In the genomic region with DNA sequence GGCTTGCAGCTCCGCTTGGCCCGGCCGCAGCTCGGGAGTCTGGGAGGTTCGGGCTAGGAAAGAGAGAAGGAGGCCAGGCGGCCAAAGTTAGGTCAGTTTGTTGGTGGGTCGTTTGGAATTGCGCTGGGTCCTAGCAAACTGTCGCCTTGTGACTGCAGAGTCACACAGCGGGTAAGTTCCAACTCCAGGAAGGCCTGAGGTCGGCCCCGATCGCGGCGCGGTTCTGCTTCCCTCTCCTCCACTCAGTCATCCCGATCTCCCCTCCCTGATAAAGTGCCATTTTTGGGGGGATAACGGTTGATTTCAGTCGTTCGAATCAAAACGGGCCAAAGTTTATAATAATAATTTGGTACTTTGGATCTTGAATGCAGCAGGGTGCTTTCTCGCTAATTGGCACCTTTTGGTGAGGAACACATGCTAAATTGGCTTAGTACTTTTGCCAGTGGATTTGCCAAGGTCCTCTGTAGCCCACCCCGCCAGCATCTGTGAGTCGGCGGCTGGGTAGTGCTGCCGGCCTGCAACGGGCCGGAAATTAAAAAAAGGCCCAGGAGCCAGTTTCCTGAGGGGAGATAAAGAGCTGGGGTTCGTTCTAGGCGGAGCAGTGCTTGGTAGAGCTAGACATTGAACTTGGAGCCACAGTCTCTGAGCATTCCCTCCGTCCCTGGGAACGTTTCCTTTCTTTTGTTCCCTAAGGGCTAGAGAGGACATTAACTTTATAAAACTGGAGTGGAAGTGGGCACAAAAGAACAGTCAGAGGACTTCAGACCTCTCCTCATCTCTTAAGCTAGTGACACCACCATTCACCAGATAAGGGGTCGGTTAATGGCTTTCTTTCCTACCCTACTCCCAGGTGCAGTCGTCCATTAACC, we compare ENCODE assay signal across 2 cellular contexts.
TF ChIP-seq lines count a peak whose summit lies in the region.

No MANE protein-coding gene starts in this region.

TF ChIP-seq in PFSK-1, 5 proteins besides CTCF, POLR2A, EP300 and RAD21 (continued from another document):
- TF ChIP-seq, protein P1, sequence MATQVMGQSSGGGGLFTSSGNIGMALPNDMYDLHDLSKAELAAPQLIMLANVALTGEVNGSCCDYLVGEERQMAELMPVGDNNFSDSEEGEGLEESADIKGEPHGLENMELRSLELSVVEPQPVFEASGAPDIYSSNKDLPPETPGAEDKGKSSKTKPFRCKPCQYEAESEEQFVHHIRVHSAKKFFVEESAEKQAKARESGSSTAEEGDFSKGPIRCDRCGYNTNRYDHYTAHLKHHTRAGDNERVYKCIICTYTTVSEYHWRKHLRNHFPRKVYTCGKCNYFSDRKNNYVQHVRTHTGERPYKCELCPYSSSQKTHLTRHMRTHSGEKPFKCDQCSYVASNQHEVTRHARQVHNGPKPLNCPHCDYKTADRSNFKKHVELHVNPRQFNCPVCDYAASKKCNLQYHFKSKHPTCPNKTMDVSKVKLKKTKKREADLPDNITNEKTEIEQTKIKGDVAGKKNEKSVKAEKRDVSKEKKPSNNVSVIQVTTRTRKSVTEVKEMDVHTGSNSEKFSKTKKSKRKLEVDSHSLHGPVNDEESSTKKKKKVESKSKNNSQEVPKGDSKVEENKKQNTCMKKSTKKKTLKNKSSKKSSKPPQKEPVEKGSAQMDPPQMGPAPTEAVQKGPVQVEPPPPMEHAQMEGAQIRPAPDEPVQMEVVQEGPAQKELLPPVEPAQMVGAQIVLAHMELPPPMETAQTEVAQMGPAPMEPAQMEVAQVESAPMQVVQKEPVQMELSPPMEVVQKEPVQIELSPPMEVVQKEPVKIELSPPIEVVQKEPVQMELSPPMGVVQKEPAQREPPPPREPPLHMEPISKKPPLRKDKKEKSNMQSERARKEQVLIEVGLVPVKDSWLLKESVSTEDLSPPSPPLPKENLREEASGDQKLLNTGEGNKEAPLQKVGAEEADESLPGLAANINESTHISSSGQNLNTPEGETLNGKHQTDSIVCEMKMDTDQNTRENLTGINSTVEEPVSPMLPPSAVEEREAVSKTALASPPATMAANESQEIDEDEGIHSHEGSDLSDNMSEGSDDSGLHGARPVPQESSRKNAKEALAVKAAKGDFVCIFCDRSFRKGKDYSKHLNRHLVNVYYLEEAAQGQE (IDR thresholded peaks at IDR 0.05; ENCODE audit: insufficient read depth in 1 of 2, low read depth in 2 of 2, low read length in 2 of 2): no peak

TF ChIP-seq in K562, 482 proteins besides CTCF, POLR2A, EP300 and RAD21 (continued from another document and continues in another):
- TF ChIP-seq, protein P2, sequence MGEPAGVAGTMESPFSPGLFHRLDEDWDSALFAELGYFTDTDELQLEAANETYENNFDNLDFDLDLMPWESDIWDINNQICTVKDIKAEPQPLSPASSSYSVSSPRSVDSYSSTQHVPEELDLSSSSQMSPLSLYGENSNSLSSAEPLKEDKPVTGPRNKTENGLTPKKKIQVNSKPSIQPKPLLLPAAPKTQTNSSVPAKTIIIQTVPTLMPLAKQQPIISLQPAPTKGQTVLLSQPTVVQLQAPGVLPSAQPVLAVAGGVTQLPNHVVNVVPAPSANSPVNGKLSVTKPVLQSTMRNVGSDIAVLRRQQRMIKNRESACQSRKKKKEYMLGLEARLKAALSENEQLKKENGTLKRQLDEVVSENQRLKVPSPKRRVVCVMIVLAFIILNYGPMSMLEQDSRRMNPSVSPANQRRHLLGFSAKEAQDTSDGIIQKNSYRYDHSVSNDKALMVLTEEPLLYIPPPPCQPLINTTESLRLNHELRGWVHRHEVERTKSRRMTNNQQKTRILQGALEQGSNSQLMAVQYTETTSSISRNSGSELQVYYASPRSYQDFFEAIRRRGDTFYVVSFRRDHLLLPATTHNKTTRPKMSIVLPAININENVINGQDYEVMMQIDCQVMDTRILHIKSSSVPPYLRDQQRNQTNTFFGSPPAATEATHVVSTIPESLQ (CRISPR knock-in tag; IDR thresholded peaks at IDR 0.05): no peak
- TF ChIP-seq CAMTA2 (CRISPR knock-in tag; conservative IDR thresholded peaks at IDR 0.05) (no peak), CEBPB (tag; IDR thresholded peaks at IDR 0.05) (no peak), EZH2 (IDR thresholded peaks at IDR 0.05; ENCODE audit: borderline replicate concordance, low read depth, low read length) (no peak), DIDO1 (tag; IDR thresholded peaks at IDR 0.05; ENCODE audit: low read depth) (no peak), ZNF133 (CRISPR knock-in tag; IDR thresholded peaks at IDR 0.05) (peak; percentile 60; the same call in 1 of the 2 replicates), ZFPM2 (CRISPR knock-in tag; IDR thresholded peaks at IDR 0.05) (peak; percentile 92; the same call in 1 of the 2 replicates), SOX6 (IDR thresholded peaks at IDR 0.05) (no peak), ZNF384 (IDR thresholded peaks at IDR 0.05; ENCODE audit: low read depth, low read length) (peak; percentile 33; the same call in 1 of the 2 replicates), MYNN (IDR thresholded peaks at IDR 0.05) (no peak), MYNN (CRISPR knock-in tag; IDR thresholded peaks at IDR 0.05) (no peak), ZKSCAN1 (IDR thresholded peaks at IDR 0.05; ENCODE audit: low read depth, low read length) (no peak), NR1H2 (CRISPR knock-in tag; IDR thresholded peaks at IDR 0.05) (no peak), ZNF12 (CRISPR knock-in tag; IDR thresholded peaks at IDR 0.05) (no peak), HDAC6 (IDR thresholded peaks at IDR 0.05; ENCODE audit: low read depth, low read length) (0 out of 2 replicates have a peak, but pooled peaks have one; percentile 32), ZNF561 (CRISPR knock-in tag; conservative IDR thresholded peaks at IDR 0.05) (peak; percentile 13; the same call in 1 of the 2 replicates), POLR2AphosphoS2 (IDR thresholded peaks at IDR 0.05; ENCODE audit: low read length) (0 out of 2 replicates have a peak, but pooled peaks have one; percentile 63), ILF3 (IDR thresholded peaks at IDR 0.05; ENCODE audit: borderline replicate concordance) (no peak), L3MBTL2 (IDR thresholded peaks at IDR 0.05) (no peak), MYC (IDR thresholded peaks at IDR 0.05; ENCODE audit: low read depth, low read length) (peak; percentile 37), MYC (CRISPR knock-in tag; IDR thresholded peaks at IDR 0.05; ENCODE audit: borderline replicate concordance, low read depth) (no peak), RB1 (IDR thresholded peaks at IDR 0.05; ENCODE audit: low read depth) (no peak), HCFC1 (IDR thresholded peaks at IDR 0.05; ENCODE audit: low read depth, low read length) (peak; percentile 8), BCL6 (CRISPR knock-in tag; IDR thresholded peaks at IDR 0.05) (0 out of 2 replicates have a peak, but pooled peaks have one; percentile 4), IRF2 (CRISPR knock-in tag; IDR thresholded peaks at IDR 0.05) (no peak), BCOR (IDR thresholded peaks at IDR 0.05) (no peak), ZNF780A (CRISPR knock-in tag; IDR thresholded peaks at IDR 0.05) (no peak), PHF8 (IDR thresholded peaks at IDR 0.05; ENCODE audit: borderline replicate concordance, low read length) (peak; percentile 56), FOSL1 (tag; conservative IDR thresholded peaks at IDR 0.05) (no peak)
- TF ChIP-seq, protein P3, sequence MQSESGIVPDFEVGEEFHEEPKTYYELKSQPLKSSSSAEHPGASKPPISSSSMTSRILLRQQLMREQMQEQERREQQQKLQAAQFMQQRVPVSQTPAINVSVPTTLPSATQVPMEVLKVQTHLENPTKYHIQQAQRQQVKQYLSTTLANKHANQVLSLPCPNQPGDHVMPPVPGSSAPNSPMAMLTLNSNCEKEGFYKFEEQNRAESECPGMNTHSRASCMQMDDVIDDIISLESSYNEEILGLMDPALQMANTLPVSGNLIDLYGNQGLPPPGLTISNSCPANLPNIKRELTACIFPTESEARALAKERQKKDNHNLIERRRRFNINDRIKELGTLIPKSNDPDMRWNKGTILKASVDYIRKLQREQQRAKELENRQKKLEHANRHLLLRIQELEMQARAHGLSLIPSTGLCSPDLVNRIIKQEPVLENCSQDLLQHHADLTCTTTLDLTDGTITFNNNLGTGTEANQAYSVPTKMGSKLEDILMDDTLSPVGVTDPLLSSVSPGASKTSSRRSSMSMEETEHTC (IDR thresholded peaks at IDR 0.05): no peak
- TF ChIP-seq, protein P4, sequence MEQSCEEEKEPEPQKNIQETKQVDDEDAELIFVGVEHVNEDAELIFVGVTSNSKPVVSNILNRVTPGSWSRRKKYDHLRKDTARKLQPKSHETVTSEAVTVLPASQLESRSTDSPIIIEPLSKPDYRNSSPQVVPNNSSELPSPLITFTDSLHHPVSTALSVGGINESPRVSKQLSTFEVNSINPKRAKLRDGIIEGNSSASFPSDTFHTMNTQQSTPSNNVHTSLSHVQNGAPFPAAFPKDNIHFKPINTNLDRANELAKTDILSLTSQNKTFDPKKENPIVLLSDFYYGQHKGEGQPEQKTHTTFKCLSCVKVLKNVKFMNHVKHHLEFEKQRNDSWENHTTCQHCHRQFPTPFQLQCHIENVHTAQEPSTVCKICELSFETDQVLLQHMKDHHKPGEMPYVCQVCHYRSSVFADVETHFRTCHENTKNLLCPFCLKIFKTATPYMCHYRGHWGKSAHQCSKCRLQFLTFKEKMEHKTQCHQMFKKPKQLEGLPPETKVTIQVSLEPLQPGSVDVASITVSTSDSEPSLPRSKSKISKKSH (CRISPR knock-in tag; IDR thresholded peaks at IDR 0.05): no peak
- TF ChIP-seq, protein P5, sequence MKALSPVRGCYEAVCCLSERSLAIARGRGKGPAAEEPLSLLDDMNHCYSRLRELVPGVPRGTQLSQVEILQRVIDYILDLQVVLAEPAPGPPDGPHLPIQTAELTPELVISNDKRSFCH (CRISPR knock-in tag; IDR thresholded peaks at IDR 0.05): no peak
- TF ChIP-seq, protein P5 (tag; IDR thresholded peaks at IDR 0.05): no peak
- TF ChIP-seq, protein P6, sequence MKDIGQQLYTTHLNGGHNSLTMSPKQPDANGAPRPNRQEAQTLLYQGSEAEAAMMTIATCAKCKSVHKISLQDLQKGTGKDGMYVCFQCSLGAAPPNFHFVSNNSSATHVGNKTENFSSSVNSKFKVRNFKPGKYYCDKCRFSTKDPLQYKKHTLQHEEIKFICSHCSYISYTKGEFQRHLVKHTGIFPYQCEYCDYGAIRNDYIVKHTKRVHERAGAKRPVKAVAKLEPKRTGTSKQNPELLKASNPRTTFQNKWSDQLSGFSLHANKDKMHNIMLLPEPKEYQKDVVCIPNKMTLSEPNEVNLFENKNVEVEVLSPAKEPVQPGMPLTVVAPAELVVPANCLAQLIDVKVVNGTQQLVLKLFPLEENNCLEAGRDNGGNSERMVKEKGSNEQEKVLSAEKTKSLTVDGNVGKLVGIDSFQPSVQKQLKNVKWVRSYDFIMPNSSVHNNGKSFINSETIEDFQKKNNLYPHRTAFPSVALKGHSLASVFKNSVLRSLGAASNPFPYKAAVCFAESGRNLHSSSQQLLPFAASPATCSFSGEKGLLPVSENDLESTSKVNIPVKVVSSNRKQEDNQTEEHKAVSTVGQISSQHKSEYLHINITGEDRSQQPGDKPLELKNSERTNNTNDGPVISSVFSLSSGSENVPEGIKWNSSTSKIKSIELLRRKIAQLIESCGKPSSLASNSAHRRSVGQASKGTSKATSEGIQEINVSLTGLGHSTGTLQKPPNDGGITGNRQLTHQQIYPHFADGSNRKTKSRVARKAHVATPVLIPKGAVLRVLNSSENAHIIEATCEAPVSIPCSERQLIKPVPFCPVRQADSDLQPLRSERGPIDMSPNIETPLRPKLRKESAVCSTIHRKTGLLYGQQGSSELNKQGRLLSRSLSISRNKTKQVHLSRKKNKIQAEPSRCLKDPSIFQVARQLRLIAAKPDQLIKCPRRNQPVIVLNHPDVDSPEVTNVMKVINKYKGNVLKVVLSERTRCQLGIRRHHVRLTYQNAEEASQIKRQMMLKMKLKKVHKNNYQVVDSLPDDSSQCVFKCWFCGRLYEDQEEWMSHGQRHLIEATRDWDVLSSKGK (CRISPR knock-in tag; IDR thresholded peaks at IDR 0.05): no peak
- TF ChIP-seq, protein P7, sequence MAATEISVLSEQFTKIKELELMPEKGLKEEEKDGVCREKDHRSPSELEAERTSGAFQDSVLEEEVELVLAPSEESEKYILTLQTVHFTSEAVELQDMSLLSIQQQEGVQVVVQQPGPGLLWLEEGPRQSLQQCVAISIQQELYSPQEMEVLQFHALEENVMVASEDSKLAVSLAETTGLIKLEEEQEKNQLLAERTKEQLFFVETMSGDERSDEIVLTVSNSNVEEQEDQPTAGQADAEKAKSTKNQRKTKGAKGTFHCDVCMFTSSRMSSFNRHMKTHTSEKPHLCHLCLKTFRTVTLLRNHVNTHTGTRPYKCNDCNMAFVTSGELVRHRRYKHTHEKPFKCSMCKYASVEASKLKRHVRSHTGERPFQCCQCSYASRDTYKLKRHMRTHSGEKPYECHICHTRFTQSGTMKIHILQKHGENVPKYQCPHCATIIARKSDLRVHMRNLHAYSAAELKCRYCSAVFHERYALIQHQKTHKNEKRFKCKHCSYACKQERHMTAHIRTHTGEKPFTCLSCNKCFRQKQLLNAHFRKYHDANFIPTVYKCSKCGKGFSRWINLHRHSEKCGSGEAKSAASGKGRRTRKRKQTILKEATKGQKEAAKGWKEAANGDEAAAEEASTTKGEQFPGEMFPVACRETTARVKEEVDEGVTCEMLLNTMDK (IDR thresholded peaks at IDR 0.05; ENCODE audit: borderline replicate concordance, insufficient read depth, low read depth, low read length, poor library complexity, severe bottlenecking): no peak
- TF ChIP-seq, protein P8, sequence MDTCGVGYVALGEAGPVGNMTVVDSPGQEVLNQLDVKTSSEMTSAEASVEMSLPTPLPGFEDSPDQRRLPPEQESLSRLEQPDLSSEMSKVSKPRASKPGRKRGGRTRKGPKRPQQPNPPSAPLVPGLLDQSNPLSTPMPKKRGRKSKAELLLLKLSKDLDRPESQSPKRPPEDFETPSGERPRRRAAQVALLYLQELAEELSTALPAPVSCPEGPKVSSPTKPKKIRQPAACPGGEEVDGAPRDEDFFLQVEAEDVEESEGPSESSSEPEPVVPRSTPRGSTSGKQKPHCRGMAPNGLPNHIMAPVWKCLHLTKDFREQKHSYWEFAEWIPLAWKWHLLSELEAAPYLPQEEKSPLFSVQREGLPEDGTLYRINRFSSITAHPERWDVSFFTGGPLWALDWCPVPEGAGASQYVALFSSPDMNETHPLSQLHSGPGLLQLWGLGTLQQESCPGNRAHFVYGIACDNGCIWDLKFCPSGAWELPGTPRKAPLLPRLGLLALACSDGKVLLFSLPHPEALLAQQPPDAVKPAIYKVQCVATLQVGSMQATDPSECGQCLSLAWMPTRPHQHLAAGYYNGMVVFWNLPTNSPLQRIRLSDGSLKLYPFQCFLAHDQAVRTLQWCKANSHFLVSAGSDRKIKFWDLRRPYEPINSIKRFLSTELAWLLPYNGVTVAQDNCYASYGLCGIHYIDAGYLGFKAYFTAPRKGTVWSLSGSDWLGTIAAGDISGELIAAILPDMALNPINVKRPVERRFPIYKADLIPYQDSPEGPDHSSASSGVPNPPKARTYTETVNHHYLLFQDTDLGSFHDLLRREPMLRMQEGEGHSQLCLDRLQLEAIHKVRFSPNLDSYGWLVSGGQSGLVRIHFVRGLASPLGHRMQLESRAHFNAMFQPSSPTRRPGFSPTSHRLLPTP (IDR thresholded peaks at IDR 0.05; ENCODE audit: borderline replicate concordance, extremely low read depth, insufficient read length): no peak
